Comparison of ENCODE assay signal across 1 cellular context in the genomic region with DNA sequence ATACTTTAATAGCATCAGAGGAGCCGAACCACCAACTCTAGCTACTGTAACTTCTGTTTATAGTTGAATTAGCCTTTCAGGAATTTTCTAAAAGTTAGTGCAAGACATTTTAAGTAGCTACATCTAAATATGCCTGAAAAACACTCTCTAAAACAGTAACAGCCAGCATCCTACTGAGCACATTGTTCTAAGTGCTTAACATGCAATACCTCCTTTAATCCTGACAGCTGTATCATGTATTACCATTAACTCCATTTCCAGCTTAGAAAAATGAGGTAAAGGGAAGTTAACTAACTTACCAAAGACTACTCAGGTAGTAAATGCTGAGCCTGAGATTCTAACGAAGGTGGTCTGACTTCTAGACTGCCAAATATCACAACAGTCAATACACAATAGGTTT.
TF ChIP-seq lines count a peak whose summit lies in the region.

No MANE protein-coding gene starts in this region.

TF ChIP-seq in GM23338, 12 proteins besides CTCF, POLR2A, EP300 and RAD21:
- no peak for TF ChIP-seq ZNF462 (CRISPR knock-in tag; IDR thresholded peaks at IDR 0.05)
- no peak for TF ChIP-seq EZH2 (IDR thresholded peaks at IDR 0.05; ENCODE audit: low read depth, unreplicated experiment)
- TF ChIP-seq ZNF331 (CRISPR knock-in tag; IDR thresholded peaks at IDR 0.05; ENCODE audit: low read depth): no peak
- no peak for TF ChIP-seq REST (IDR thresholded peaks at IDR 0.05; ENCODE audit: unreplicated experiment)
- TF ChIP-seq POLR2AphosphoS5 (IDR thresholded peaks at IDR 0.05; ENCODE audit: low read depth): no peak
- TF ChIP-seq CREB1 (CRISPR knock-in tag; IDR thresholded peaks at IDR 0.05; ENCODE audit: low read depth): no peak
- no peak for TF ChIP-seq STAT1 (IDR thresholded peaks at IDR 0.05; ENCODE audit: unreplicated experiment)
- no peak for TF ChIP-seq NANOG (IDR thresholded peaks at IDR 0.05; ENCODE audit: borderline replicate concordance)
- TF ChIP-seq JUNB (IDR thresholded peaks at IDR 0.05; ENCODE audit: unreplicated experiment): no peak
- TF ChIP-seq ETS1 (IDR thresholded peaks at IDR 0.05): no peak
- no peak for TF ChIP-seq EZH2phosphoT487 (IDR thresholded peaks at IDR 0.05; ENCODE audit: unreplicated experiment)
- TF ChIP-seq ZNF114 (CRISPR knock-in tag; IDR thresholded peaks at IDR 0.05): no peak
